10 cellular contexts compared by ENCODE assay signal in the genomic region with DNA sequence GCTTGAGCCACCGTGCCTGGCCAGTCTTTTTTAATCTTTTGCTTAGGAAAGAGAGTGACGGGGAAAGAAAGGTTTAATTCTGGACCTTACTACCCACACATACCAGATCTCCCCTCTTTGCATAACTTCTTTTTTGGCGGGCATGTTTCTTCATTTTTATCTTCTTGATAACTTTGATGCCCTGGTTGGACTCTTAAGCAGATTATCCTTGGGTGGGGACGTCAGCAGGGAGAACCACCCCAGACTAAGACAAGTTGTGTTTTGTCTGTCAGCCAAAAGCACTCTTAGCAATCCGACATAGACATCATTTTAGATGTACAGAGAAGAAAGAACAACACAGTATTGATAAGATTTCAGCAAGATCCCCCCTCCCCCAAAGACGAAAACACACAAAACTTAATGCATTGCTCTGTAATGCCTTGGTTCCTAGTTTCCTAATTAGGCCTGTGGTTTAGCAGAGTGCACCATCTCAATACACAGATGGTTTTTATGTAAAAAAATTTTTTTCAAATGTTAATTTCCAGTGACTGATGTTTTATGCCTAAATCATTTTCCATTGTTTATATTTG.
DNase-seq lines count a peak whose midpoint lies in the region; ATAC-seq and TF ChIP-seq lines count a peak whose summit lies in the region.
"Had no signal": no experiment of that assay in that cellular context is flagged by ENCODE, and none has a peak within 500 bp of the region (broad histone marks: within the 10 kb centered on the region; RNA-seq: fewer than 3 reads in every experiment).

No MANE protein-coding gene starts in this region.

- no peaks in the 10 kb centered on the region for H3K9me3 ChIP-seq in skeletal muscle tissue (ENCODE audit: control insufficient read depth in 3 of 3, low read length in 3 of 3)

- peak overlapping the region in 2 of 3 donors; percentile 73 to 85 for H3K9ac ChIP-seq in skeletal muscle tissue (ENCODE audit: low read depth in 1 of 3, low read length in 3 of 3)

- no peak for DNase-seq in activated CD8-positive, alpha-beta T cell treated with anti-CD3 and anti-CD28 coated beads, Interleukin-2, amount 10 ng/mL, durations not matched to agents 7 days and 5 days
- DNase-seq in activated CD8-positive, alpha-beta T cell treated with anti-CD3 and anti-CD28 coated beads for 36 hours = no peak
- DNase-seq in 8988T (no peak), AML-193 (lab: John Stamatoyannopoulos, UW) (no peak), T-helper 1 cell (no peak)
- DNase-seq: NCI-H69 had no signal

- H3K27me3 Mint-ChIP-seq in activated CD8-positive, alpha-beta T cell treated with anti-CD3 and anti-CD28 coated beads, Interleukin-2, amount 10 ng/mL, durations not matched to agents 7 days and 5 days (ENCODE audit: low read depth) = no peaks in the 10 kb centered on the region
- H3K27me3 Mint-ChIP-seq in activated CD8-positive, alpha-beta T cell treated with anti-CD3 and anti-CD28 coated beads for 36 hours = no peaks in the 10 kb centered on the region
- H3K27me3 Mint-ChIP-seq in brain = no peaks in the 10 kb centered on the region

- peaks cover 62% of the 10 kb centered on the region for H3K4me1 Mint-ChIP-seq in activated CD8-positive, alpha-beta T cell treated with anti-CD3 and anti-CD28 coated beads, Interleukin-2, amount 10 ng/mL, durations not matched to agents 7 days and 5 days (ENCODE audit: low read depth)
- peaks cover 57% of the 10 kb centered on the region for H3K4me1 Mint-ChIP-seq in activated CD8-positive, alpha-beta T cell treated with anti-CD3 and anti-CD28 coated beads for 36 hours (ENCODE audit: low read depth)
- H3K4me1 Mint-ChIP-seq in brain = peaks cover 70% of the 10 kb centered on the region

- peak overlapping the region; percentile 8 for H3K27ac Mint-ChIP-seq in activated CD8-positive, alpha-beta T cell treated with anti-CD3 and anti-CD28 coated beads, Interleukin-2, amount 10 ng/mL, durations not matched to agents 7 days and 5 days
- no peak overlapping the region for H3K27ac Mint-ChIP-seq in activated CD8-positive, alpha-beta T cell treated with anti-CD3 and anti-CD28 coated beads for 36 hours
- H3K27ac Mint-ChIP-seq in brain = peak overlapping the region; percentile 81 to 97 (median 95)

- peaks cover 31% of the 10 kb centered on the region for H3K36me3 Mint-ChIP-seq in activated CD8-positive, alpha-beta T cell treated with anti-CD3 and anti-CD28 coated beads, Interleukin-2, amount 10 ng/mL, durations not matched to agents 7 days and 5 days (ENCODE audit: low read depth)
- H3K36me3 Mint-ChIP-seq in activated CD8-positive, alpha-beta T cell treated with anti-CD3 and anti-CD28 coated beads for 36 hours (ENCODE audit: low read depth) = peaks cover 3% of the 10 kb centered on the region
- peaks cover 28% of the 10 kb centered on the region for H3K36me3 Mint-ChIP-seq in brain

- H3K36me3 ChIP-seq in skeletal muscle tissue (ENCODE audit: control insufficient read depth in 3 of 3, insufficient read depth in 3 of 3, low read length in 3 of 3) = peaks cover 0 to 2% (median 0%) of the 10 kb centered on the region in 3 donors
- H3K36me3 ChIP-seq: cardiac muscle cell had no signal

- no peak for ATAC-seq in activated CD8-positive, alpha-beta T cell treated with anti-CD3 and anti-CD28 coated beads, Interleukin-2, amount 10 ng/mL, durations not matched to agents 7 days and 5 days
- ATAC-seq in activated CD8-positive, alpha-beta T cell treated with anti-CD3 and anti-CD28 coated beads for 36 hours = no peak
- peak; percentile 19 for ATAC-seq in HG02884 (IDR thresholded peaks at IDR 0.05; ENCODE audit: unreplicated experiment)

- POLR2A ChIA-PET in activated CD8-positive, alpha-beta T cell treated with anti-CD3 and anti-CD28 coated beads, Interleukin-2, amount 10 ng/mL, durations not matched to agents 7 days and 5 days (lab: Charles Lee) = no interaction called here
- POLR2A ChIA-PET in activated CD8-positive, alpha-beta T cell treated with anti-CD3 and anti-CD28 coated beads for 36 hours (lab: Charles Lee) = no interaction called here

- H3K4me3 Mint-ChIP-seq in activated CD8-positive, alpha-beta T cell treated with anti-CD3 and anti-CD28 coated beads, Interleukin-2, amount 10 ng/mL, durations not matched to agents 7 days and 5 days = no peak overlapping the region
- H3K4me3 Mint-ChIP-seq in activated CD8-positive, alpha-beta T cell treated with anti-CD3 and anti-CD28 coated beads for 36 hours = no peak overlapping the region
- peak overlapping the region; percentile 66 to 85 (median 73) for H3K4me3 Mint-ChIP-seq in brain

- H3K27me3 ChIP-seq in skeletal muscle tissue (ENCODE audit: control insufficient read depth in 3 of 3, insufficient read depth in 3 of 3, low read length in 3 of 3) = no peaks in the 10 kb centered on the region
- H3K27me3 ChIP-seq: cardiac muscle cell had no signal

- intact Hi-C loops in activated CD8-positive, alpha-beta T cell treated with anti-CD3 and anti-CD28 coated beads for 36 hours (cut with micrococcal nuclease) = no loop called here

- H3K4me3 ChIP-seq in skeletal muscle tissue (ENCODE audit: low read length in 3 of 3) = no peak overlapping the region
- H3K4me3 ChIP-seq: cardiac muscle cell had no signal

- H3K4me1 ChIP-seq in skeletal muscle tissue (ENCODE audit: control insufficient read depth in 3 of 3, insufficient read depth in 3 of 3, low read length in 3 of 3) = peaks cover 42 to 71% (median 53%) of the 10 kb centered on the region in 3 donors

- peak overlapping the region; percentile 86 for H3K27ac ChIP-seq in skeletal muscle tissue (ENCODE audit: low read depth, low read length)

- CTCF ChIA-PET in activated CD8-positive, alpha-beta T cell treated with anti-CD3 and anti-CD28 coated beads, Interleukin-2, amount 10 ng/mL, durations not matched to agents 7 days and 5 days (lab: Charles Lee) = interaction anchor here (1.7 to 2.7 kb wide), 2 partner anchors 113 to 316 kb away, joined by 5 to 23 read pairs; no protein-coding TSS in a partner anchor
- CTCF ChIA-PET in activated CD8-positive, alpha-beta T cell treated with anti-CD3 and anti-CD28 coated beads for 36 hours (lab: Charles Lee) = interaction anchor here (1.7 to 2.2 kb wide), 2 partner anchors 84 to 113 kb away, joined by 4 to 9 read pairs; no protein-coding TSS in a partner anchor

- no peak for TF ChIP-seq CTCF in activated CD8-positive, alpha-beta T cell treated with anti-CD3 and anti-CD28 coated beads for 36 hours (IDR thresholded peaks at IDR 0.05)
- TF ChIP-seq CTCF in brain (conservative IDR thresholded peaks at IDR 0.05) = no peak

- H3K9me3 Mint-ChIP-seq in activated CD8-positive, alpha-beta T cell treated with anti-CD3 and anti-CD28 coated beads, Interleukin-2, amount 10 ng/mL, durations not matched to agents 7 days and 5 days (ENCODE audit: insufficient read depth) = no peaks in the 10 kb centered on the region
- H3K9me3 Mint-ChIP-seq in activated CD8-positive, alpha-beta T cell treated with anti-CD3 and anti-CD28 coated beads for 36 hours = no peaks in the 10 kb centered on the region
- no peaks in the 10 kb centered on the region for H3K9me3 Mint-ChIP-seq in brain

Comparison
In these comparisons a context has a peak if more than half of its experiments do, and no peak if none do; other contexts are left out.
1. H3K4me3 Mint-ChIP-seq: peak in brain (5 of 5); none in activated CD8-positive, alpha-beta T cell treated with anti-CD3 and anti-CD28 coated beads, Interleukin-2, amount 10 ng/mL, durations not matched to agents 7 days and 5 days (single experiment) and activated CD8-positive, alpha-beta T cell treated with anti-CD3 and anti-CD28 coated beads for 36 hours (single experiment).